In genomic region chr11:69567951-69568808, GRCh38 we compare ENCODE assay signal across 1 cellular context.
TF ChIP-seq lines count a peak whose summit lies in the region.

No MANE protein-coding gene starts in this region.

TF ChIP-seq in HepG2, 621 proteins besides CTCF, POLR2A, EP300 and RAD21 (continued from another document and continues in another):
- TF ChIP-seq, protein P1, sequence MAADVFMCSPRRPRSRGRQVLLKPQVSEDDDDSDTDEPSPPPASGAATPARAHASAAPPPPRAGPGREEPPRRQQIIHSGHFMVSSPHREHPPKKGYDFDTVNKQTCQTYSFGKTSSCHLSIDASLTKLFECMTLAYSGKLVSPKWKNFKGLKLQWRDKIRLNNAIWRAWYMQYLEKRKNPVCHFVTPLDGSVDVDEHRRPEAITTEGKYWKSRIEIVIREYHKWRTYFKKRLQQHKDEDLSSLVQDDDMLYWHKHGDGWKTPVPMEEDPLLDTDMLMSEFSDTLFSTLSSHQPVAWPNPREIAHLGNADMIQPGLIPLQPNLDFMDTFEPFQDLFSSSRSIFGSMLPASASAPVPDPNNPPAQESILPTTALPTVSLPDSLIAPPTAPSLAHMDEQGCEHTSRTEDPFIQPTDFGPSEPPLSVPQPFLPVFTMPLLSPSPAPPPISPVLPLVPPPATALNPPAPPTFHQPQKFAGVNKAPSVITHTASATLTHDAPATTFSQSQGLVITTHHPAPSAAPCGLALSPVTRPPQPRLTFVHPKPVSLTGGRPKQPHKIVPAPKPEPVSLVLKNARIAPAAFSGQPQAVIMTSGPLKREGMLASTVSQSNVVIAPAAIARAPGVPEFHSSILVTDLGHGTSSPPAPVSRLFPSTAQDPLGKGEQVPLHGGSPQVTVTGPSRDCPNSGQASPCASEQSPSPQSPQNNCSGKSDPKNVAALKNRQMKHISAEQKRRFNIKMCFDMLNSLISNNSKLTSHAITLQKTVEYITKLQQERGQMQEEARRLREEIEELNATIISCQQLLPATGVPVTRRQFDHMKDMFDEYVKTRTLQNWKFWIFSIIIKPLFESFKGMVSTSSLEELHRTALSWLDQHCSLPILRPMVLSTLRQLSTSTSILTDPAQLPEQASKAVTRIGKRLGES (CRISPR knock-in tag; IDR thresholded peaks at IDR 0.05; ENCODE audit: borderline replicate concordance): no peak
- TF ChIP-seq FOSL1 (CRISPR knock-in tag; IDR thresholded peaks at IDR 0.05; ENCODE audit: borderline replicate concordance) (no peak), EED (CRISPR knock-in tag; IDR thresholded peaks at IDR 0.05) (no peak), FOXA3 (CRISPR knock-in tag; IDR thresholded peaks at IDR 0.05) (peak; percentile 64), ATM (IDR thresholded peaks at IDR 0.05; ENCODE audit: borderline replicate concordance) (no peak), RXRB (CRISPR knock-in tag; IDR thresholded peaks at IDR 0.05; ENCODE audit: borderline replicate concordance) (peak; percentile 69; the same call in 1 of the 2 replicates), ZNF431 (CRISPR knock-in tag; IDR thresholded peaks at IDR 0.05; ENCODE audit: borderline replicate concordance, low read depth) (no peak), ZFP41 (CRISPR knock-in tag; IDR thresholded peaks at IDR 0.05; ENCODE audit: borderline replicate concordance) (no peak), ZNF800 (CRISPR knock-in tag; IDR thresholded peaks at IDR 0.05) (no peak), TSC22D2 (CRISPR knock-in tag; IDR thresholded peaks at IDR 0.05; ENCODE audit: borderline replicate concordance) (no peak), ZSCAN21 (CRISPR knock-in tag; IDR thresholded peaks at IDR 0.05; ENCODE audit: borderline replicate concordance) (no peak), REPIN1 (CRISPR knock-in tag; IDR thresholded peaks at IDR 0.05; ENCODE audit: borderline replicate concordance, low read depth) (no peak), THAP9 (CRISPR knock-in tag; IDR thresholded peaks at IDR 0.05; ENCODE audit: borderline replicate concordance) (no peak), ZBTB42 (CRISPR knock-in tag; IDR thresholded peaks at IDR 0.05) (no peak), NCOR1 (IDR thresholded peaks at IDR 0.05; ENCODE audit: borderline replicate concordance, low read length) (peak; percentile 81), ZNF496 (CRISPR knock-in tag; IDR thresholded peaks at IDR 0.05; ENCODE audit: insufficient replicate concordance) (no peak), ZNF749 (CRISPR knock-in tag; IDR thresholded peaks at IDR 0.05; ENCODE audit: borderline replicate concordance) (no peak), ZNF225 (CRISPR knock-in tag; IDR thresholded peaks at IDR 0.05) (no peak), NR0B2 (CRISPR knock-in tag; IDR thresholded peaks at IDR 0.05) (no peak), ZNF605 (CRISPR knock-in tag; IDR thresholded peaks at IDR 0.05) (no peak), HMGA1 (CRISPR knock-in tag; conservative IDR thresholded peaks at IDR 0.05) (no peak), KDM1A (CRISPR knock-in tag; IDR thresholded peaks at IDR 0.05) (no peak), ZNF235 (CRISPR knock-in tag; IDR thresholded peaks at IDR 0.05; ENCODE audit: borderline replicate concordance) (no peak), TBX2 (CRISPR knock-in tag; IDR thresholded peaks at IDR 0.05; ENCODE audit: borderline replicate concordance) (peak; percentile 72; the same call in 1 of the 2 replicates), NCOA5 (CRISPR knock-in tag; IDR thresholded peaks at IDR 0.05) (no peak), SP1 (IDR thresholded peaks at IDR 0.05) (no peak), SP1 (CRISPR knock-in tag; IDR thresholded peaks at IDR 0.05) (no peak), ZNF639 (CRISPR knock-in tag; conservative IDR thresholded peaks at IDR 0.05) (no peak), ERF (CRISPR knock-in tag; IDR thresholded peaks at IDR 0.05) (0 out of 2 replicates have a peak, but pooled peaks have one; percentile 32), DNMT1 (CRISPR knock-in tag; IDR thresholded peaks at IDR 0.05) (no peak), ZNF556 (CRISPR knock-in tag; IDR thresholded peaks at IDR 0.05; ENCODE audit: borderline replicate concordance) (no peak), ATF1 (CRISPR knock-in tag; IDR thresholded peaks at IDR 0.05) (peak; percentile 51; the same call in 1 of the 2 replicates), ZKSCAN8 (CRISPR knock-in tag; IDR thresholded peaks at IDR 0.05; ENCODE audit: borderline replicate concordance) (no peak), DR1 (CRISPR knock-in tag; IDR thresholded peaks at IDR 0.05) (no peak), ZFX (CRISPR knock-in tag; IDR thresholded peaks at IDR 0.05; ENCODE audit: low read depth) (peak; percentile 67; the same call in 1 of the 2 replicates), BRD4 (CRISPR knock-in tag; IDR thresholded peaks at IDR 0.05) (peak; percentile 79)
- TF ChIP-seq, protein P2, sequence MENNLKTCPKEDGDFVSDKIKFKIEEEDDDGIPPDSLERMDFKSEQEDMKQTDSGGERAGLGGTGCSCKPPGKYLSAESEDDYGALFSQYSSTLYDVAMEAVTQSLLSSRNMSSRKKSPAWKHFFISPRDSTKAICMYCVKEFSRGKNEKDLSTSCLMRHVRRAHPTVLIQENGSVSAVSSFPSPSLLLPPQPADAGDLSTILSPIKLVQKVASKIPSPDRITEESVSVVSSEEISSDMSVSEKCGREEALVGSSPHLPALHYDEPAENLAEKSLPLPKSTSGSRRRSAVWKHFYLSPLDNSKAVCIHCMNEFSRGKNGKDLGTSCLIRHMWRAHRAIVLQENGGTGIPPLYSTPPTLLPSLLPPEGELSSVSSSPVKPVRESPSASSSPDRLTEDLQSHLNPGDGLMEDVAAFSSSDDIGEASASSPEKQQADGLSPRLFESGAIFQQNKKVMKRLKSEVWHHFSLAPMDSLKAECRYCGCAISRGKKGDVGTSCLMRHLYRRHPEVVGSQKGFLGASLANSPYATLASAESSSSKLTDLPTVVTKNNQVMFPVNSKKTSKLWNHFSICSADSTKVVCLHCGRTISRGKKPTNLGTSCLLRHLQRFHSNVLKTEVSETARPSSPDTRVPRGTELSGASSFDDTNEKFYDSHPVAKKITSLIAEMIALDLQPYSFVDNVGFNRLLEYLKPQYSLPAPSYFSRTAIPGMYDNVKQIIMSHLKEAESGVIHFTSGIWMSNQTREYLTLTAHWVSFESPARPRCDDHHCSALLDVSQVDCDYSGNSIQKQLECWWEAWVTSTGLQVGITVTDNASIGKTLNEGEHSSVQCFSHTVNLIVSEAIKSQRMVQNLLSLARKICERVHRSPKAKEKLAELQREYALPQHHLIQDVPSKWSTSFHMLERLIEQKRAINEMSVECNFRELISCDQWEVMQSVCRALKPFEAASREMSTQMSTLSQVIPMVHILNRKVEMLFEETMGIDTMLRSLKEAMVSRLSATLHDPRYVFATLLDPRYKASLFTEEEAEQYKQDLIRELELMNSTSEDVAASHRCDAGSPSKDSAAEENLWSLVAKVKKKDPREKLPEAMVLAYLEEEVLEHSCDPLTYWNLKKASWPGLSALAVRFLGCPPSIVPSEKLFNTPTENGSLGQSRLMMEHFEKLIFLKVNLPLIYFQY (CRISPR knock-in tag; IDR thresholded peaks at IDR 0.05; ENCODE audit: borderline replicate concordance): no peak
- TF ChIP-seq, protein P3, sequence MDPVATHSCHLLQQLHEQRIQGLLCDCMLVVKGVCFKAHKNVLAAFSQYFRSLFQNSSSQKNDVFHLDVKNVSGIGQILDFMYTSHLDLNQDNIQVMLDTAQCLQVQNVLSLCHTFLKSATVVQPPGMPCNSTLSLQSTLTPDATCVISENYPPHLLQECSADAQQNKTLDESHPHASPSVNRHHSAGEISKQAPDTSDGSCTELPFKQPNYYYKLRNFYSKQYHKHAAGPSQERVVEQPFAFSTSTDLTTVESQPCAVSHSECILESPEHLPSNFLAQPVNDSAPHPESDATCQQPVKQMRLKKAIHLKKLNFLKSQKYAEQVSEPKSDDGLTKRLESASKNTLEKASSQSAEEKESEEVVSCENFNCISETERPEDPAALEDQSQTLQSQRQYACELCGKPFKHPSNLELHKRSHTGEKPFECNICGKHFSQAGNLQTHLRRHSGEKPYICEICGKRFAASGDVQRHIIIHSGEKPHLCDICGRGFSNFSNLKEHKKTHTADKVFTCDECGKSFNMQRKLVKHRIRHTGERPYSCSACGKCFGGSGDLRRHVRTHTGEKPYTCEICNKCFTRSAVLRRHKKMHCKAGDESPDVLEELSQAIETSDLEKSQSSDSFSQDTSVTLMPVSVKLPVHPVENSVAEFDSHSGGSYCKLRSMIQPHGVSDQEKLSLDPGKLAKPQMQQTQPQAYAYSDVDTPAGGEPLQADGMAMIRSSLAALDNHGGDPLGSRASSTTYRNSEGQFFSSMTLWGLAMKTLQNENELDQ (CRISPR knock-in tag; IDR thresholded peaks at IDR 0.05; ENCODE audit: borderline replicate concordance): no peak
- TF ChIP-seq, protein P4, sequence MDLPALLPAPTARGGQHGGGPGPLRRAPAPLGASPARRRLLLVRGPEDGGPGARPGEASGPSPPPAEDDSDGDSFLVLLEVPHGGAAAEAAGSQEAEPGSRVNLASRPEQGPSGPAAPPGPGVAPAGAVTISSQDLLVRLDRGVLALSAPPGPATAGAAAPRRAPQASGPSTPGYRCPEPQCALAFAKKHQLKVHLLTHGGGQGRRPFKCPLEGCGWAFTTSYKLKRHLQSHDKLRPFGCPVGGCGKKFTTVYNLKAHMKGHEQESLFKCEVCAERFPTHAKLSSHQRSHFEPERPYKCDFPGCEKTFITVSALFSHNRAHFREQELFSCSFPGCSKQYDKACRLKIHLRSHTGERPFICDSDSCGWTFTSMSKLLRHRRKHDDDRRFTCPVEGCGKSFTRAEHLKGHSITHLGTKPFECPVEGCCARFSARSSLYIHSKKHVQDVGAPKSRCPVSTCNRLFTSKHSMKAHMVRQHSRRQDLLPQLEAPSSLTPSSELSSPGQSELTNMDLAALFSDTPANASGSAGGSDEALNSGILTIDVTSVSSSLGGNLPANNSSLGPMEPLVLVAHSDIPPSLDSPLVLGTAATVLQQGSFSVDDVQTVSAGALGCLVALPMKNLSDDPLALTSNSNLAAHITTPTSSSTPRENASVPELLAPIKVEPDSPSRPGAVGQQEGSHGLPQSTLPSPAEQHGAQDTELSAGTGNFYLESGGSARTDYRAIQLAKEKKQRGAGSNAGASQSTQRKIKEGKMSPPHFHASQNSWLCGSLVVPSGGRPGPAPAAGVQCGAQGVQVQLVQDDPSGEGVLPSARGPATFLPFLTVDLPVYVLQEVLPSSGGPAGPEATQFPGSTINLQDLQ (CRISPR knock-in tag; IDR thresholded peaks at IDR 0.05): no peak
- TF ChIP-seq, protein P5, sequence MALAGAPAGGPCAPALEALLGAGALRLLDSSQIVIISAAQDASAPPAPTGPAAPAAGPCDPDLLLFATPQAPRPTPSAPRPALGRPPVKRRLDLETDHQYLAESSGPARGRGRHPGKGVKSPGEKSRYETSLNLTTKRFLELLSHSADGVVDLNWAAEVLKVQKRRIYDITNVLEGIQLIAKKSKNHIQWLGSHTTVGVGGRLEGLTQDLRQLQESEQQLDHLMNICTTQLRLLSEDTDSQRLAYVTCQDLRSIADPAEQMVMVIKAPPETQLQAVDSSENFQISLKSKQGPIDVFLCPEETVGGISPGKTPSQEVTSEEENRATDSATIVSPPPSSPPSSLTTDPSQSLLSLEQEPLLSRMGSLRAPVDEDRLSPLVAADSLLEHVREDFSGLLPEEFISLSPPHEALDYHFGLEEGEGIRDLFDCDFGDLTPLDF (CRISPR knock-in tag; IDR thresholded peaks at IDR 0.05): no peak
- TF ChIP-seq, protein P6, sequence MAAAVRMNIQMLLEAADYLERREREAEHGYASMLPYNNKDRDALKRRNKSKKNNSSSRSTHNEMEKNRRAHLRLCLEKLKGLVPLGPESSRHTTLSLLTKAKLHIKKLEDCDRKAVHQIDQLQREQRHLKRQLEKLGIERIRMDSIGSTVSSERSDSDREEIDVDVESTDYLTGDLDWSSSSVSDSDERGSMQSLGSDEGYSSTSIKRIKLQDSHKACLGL (CRISPR knock-in tag; IDR thresholded peaks at IDR 0.05): no peak
